ENCODE assay signal across 1 cellular context in the genomic region with DNA sequence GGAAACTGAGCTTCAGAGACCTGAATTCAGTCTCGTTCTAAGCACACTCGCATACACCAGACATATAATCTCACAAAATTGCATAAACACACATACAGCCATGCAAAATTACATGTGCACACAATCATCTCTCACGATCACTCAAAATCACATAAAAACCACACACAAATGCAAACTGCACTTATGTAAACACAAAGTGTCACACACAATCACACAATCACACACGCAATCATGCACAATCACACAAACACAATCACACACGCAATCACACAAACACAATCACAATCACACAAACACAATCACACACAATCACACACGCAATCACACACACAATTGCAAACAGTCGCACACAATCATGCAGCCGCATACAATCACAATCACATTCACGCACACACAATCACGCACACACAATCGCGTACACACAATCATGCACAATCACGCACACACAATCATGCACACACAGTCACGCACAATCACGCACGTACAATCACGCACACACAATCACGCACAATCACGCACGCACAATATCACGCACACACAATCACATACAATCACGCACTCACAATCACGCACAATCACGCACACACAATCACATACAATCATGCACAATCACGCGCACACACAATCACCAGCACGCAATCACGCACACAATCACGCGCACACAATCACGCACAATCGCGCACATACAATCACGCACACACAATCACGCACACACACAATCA.
TF ChIP-seq lines count a peak whose summit lies in the region.

No MANE protein-coding gene starts in this region.

TF ChIP-seq in HepG2, 621 proteins besides CTCF, POLR2A, EP300 and RAD21:
- TF ChIP-seq ZNF546 (CRISPR knock-in tag; conservative IDR thresholded peaks at IDR 0.05) = no peak
- TF ChIP-seq ZNF724P (CRISPR knock-in tag; IDR thresholded peaks at IDR 0.05; ENCODE audit: borderline replicate concordance) = no peak
- TF ChIP-seq, protein P1, sequence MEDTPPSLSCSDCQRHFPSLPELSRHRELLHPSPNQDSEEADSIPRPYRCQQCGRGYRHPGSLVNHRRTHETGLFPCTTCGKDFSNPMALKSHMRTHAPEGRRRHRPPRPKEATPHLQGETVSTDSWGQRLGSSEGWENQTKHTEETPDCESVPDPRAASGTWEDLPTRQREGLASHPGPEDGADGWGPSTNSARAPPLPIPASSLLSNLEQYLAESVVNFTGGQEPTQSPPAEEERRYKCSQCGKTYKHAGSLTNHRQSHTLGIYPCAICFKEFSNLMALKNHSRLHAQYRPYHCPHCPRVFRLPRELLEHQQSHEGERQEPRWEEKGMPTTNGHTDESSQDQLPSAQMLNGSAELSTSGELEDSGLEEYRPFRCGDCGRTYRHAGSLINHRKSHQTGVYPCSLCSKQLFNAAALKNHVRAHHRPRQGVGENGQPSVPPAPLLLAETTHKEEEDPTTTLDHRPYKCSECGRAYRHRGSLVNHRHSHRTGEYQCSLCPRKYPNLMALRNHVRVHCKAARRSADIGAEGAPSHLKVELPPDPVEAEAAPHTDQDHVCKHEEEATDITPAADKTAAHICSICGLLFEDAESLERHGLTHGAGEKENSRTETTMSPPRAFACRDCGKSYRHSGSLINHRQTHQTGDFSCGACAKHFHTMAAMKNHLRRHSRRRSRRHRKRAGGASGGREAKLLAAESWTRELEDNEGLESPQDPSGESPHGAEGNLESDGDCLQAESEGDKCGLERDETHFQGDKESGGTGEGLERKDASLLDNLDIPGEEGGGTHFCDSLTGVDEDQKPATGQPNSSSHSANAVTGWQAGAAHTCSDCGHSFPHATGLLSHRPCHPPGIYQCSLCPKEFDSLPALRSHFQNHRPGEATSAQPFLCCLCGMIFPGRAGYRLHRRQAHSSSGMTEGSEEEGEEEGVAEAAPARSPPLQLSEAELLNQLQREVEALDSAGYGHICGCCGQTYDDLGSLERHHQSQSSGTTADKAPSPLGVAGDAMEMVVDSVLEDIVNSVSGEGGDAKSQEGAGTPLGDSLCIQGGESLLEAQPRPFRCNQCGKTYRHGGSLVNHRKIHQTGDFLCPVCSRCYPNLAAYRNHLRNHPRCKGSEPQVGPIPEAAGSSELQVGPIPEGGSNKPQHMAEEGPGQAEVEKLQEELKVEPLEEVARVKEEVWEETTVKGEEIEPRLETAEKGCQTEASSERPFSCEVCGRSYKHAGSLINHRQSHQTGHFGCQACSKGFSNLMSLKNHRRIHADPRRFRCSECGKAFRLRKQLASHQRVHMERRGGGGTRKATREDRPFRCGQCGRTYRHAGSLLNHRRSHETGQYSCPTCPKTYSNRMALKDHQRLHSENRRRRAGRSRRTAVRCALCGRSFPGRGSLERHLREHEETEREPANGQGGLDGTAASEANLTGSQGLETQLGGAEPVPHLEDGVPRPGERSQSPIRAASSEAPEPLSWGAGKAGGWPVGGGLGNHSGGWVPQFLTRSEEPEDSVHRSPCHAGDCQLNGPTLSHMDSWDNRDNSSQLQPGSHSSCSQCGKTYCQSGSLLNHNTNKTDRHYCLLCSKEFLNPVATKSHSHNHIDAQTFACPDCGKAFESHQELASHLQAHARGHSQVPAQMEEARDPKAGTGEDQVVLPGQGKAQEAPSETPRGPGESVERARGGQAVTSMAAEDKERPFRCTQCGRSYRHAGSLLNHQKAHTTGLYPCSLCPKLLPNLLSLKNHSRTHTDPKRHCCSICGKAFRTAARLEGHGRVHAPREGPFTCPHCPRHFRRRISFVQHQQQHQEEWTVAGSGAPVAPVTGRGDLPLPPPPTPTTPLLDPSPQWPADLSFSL (CRISPR knock-in tag; IDR thresholded peaks at IDR 0.05) = peak; percentile 96
- TF ChIP-seq, protein P2, sequence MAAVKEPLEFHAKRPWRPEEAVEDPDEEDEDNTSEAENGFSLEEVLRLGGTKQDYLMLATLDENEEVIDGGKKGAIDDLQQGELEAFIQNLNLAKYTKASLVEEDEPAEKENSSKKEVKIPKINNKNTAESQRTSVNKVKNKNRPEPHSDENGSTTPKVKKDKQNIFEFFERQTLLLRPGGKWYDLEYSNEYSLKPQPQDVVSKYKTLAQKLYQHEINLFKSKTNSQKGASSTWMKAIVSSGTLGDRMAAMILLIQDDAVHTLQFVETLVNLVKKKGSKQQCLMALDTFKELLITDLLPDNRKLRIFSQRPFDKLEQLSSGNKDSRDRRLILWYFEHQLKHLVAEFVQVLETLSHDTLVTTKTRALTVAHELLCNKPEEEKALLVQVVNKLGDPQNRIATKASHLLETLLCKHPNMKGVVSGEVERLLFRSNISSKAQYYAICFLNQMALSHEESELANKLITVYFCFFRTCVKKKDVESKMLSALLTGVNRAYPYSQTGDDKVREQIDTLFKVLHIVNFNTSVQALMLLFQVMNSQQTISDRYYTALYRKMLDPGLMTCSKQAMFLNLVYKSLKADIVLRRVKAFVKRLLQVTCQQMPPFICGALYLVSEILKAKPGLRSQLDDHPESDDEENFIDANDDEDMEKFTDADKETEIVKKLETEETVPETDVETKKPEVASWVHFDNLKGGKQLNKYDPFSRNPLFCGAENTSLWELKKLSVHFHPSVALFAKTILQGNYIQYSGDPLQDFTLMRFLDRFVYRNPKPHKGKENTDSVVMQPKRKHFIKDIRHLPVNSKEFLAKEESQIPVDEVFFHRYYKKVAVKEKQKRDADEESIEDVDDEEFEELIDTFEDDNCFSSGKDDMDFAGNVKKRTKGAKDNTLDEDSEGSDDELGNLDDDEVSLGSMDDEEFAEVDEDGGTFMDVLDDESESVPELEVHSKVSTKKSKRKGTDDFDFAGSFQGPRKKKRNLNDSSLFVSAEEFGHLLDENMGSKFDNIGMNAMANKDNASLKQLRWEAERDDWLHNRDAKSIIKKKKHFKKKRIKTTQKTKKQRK (IDR thresholded peaks at IDR 0.05; ENCODE audit: low read length) = no peak
